9 cellular contexts compared by ENCODE assay signal in genomic region chr21:18244721-18245486, GRCh38. TPM values are rescaled to one million over a fixed set of nuclear protein-coding genes. Genes with fewer than 3 reads are reported as not detected.
DNase-seq lines count a peak whose midpoint lies in the region; FAIRE-seq and TF ChIP-seq lines count a peak whose summit lies in the region.
"Had no signal": no experiment of that assay in that cellular context is flagged by ENCODE, and none has a peak within 500 bp of the region (broad histone marks: within the 10 kb centered on the region; RNA-seq: fewer than 3 reads in every experiment).

Gene CHODL, plus strand, starts transcription at chr21:18244833. Its CDS starts 391 bp downstream, at chr21:18245224.

- H3K27ac ChIP-seq in esophagus muscularis mucosa (replicated peaks in 1 of 4) (no peak within 1 kb of the TSS), muscle layer of duodenum (ENCODE audit: low read length) (no peak within 1 kb of the TSS), tibial nerve (no peak within 1 kb of the TSS)

- peaks cover 0 to 31% (median 9%) of the 10 kb centered on the region in 4 donors for H3K27me3 ChIP-seq in esophagus muscularis mucosa
- no peaks in the 10 kb centered on the region for H3K27me3 ChIP-seq in muscle layer of duodenum (ENCODE audit: low read depth, low read length)
- peaks cover 0 to 27% of the 10 kb centered on the region in 2 donors for H3K27me3 ChIP-seq in tibial nerve

- intact Hi-C loops in esophagus muscularis mucosa (cut with DNase I), result no loop called here

- FAIRE-seq in GM12891 (lab: Jason Lieb, UNC), result no peak

- peaks cover 3 to 17% (median 15%) of the 10 kb centered on the region in 4 donors for H3K4me1 ChIP-seq in esophagus muscularis mucosa
- peaks cover 0 to 12% of the 10 kb centered on the region in 2 donors for H3K4me1 ChIP-seq in muscle layer of duodenum (ENCODE audit: control insufficient read depth in 1 of 2, insufficient read depth in 2 of 2, low read length in 2 of 2)
- peaks cover 0 to 19% (median 0%) of the 10 kb centered on the region in 4 donors for H3K4me1 ChIP-seq in tibial nerve

- no peaks in the 10 kb centered on the region for H3K9me3 ChIP-seq in esophagus muscularis mucosa
- H3K9me3 ChIP-seq in muscle layer of duodenum (ENCODE audit: control insufficient read depth in 1 of 2, low read length in 2 of 2), result no peaks in the 10 kb centered on the region
- no peaks in the 10 kb centered on the region for H3K9me3 ChIP-seq in tibial nerve

- no peak for TF ChIP-seq POLR2A in esophagus muscularis mucosa (IDR thresholded peaks at IDR 0.05; ENCODE audit: low read depth)
- TF ChIP-seq POLR2A in tibial nerve (IDR thresholded peaks at IDR 0.05), result no peak
- TF ChIP-seq POLR2A in GM12891 (IDR thresholded peaks at IDR 0.05; ENCODE audit: low read depth, low read length), result no peak

- H3K4me3 ChIP-seq in esophagus muscularis mucosa (peak within 1 kb of the TSS; percentile 47 to 56 (median 48)), muscle layer of duodenum (ENCODE audit: low read depth in 1 of 2, low read length in 2 of 2) (peak within 1 kb of the TSS; percentile 56 to 75), tibial nerve (peak within 1 kb of the TSS; percentile 11 to 45 (median 20))

- no peaks in the 10 kb centered on the region for H3K36me3 ChIP-seq in esophagus muscularis mucosa
- no peaks in the 10 kb centered on the region for H3K36me3 ChIP-seq in muscle layer of duodenum (ENCODE audit: control insufficient read depth in 1 of 2, insufficient read depth in 2 of 2, low read length in 2 of 2)
- H3K36me3 ChIP-seq in tibial nerve, result no peaks in the 10 kb centered on the region

- peak; percentile 43 for DNase-seq in NCI-H2227 (lab: John Stamatoyannopoulos, UW; ENCODE audit: unreplicated experiment)
- DNase-seq in NCI-H2227 treated with DMSO at 0.1 percent for 48 hours (lab: John Stamatoyannopoulos, UW), result no peak
- no peak for DNase-seq in esophagus muscularis mucosa (ENCODE audit: extremely low spot score)
- DNase-seq in tibial nerve (ENCODE audit: low spot score in 2 of 2), result no peak
- DNase-seq in activated naive CD4-positive, alpha-beta T cell (lab: John Stamatoyannopoulos, UW), result no peak
- DNase-seq in GM12891 (ENCODE audit: insufficient read length, low spot score), result no peak
- DNase-seq in OCI-M1 (lab: John Stamatoyannopoulos, UW), result no peak
- DNase-seq: dermis blood vessel endothelial cell had no signal

- WGBS in esophagus muscularis mucosa, result 4% methylated on average over 56 of the region's 72 CpGs
- 2 to 3% methylated on average over 29 to 61 of the region's 72 CpGs for WGBS in tibial nerve, 2 donors

- TF ChIP-seq CTCF in esophagus muscularis mucosa (IDR thresholded peaks at IDR 0.05) (no peak), tibial nerve (IDR thresholded peaks at IDR 0.05) (no peak)

- no peak for TF ChIP-seq EP300 in esophagus muscularis mucosa (IDR thresholded peaks at IDR 0.05)
- no peak for TF ChIP-seq EP300 in tibial nerve (IDR thresholded peaks at IDR 0.05)

TF ChIP-seq in GM12891, 5 proteins besides CTCF, POLR2A, EP300 and RAD21:
- TF ChIP-seq POLR2AphosphoS5 (IDR thresholded peaks at IDR 0.05; ENCODE audit: low read depth, low read length), result no peak
- TF ChIP-seq TAF1 (IDR thresholded peaks at IDR 0.05; ENCODE audit: low read depth, low read length), result no peak

RNA-seq across cellular contexts. Expression of gene CHODL, which starts in this region (rescaled TPM):
- total RNA-seq in esophagus muscularis mucosa (1 to 10 TPM; 2.4 to 4.8 (median 3.5) TPM), tibial nerve (under 1 TPM in 2 of 4 donors, not detected in 2; 0.21 to 0.59 TPM)
- polyA plus RNA-seq in GM12891 (2012; ENCODE audit: low read depth, missing spikeins), result 0.36 TPM
- total RNA-seq: dermis blood vessel endothelial cell had no signal
